In genomic region chr20:4942336-4942735, GRCh38 we compare ENCODE assay signal across 20 cellular contexts. TPM values are rescaled to one million over a fixed set of nuclear protein-coding genes. Genes with fewer than 3 reads are reported as not detected.
DNase-seq lines count a peak whose midpoint lies in the region; ATAC-seq, FAIRE-seq and TF ChIP-seq lines count a peak whose summit lies in the region.
"Had no signal": no experiment of that assay in that cellular context is flagged by ENCODE, and none has a peak within 500 bp of the region (broad histone marks: within the 10 kb centered on the region; RNA-seq: fewer than 3 reads in every experiment).

No MANE protein-coding gene starts in this region.

- no peaks in the 10 kb centered on the region for H3K9me3 Mint-ChIP-seq in astrocyte (ENCODE audit: unreplicated experiment)

- peak; percentile 83 for DNase-seq in AG04450 (ENCODE audit: low read depth, low spot score)
- peak; percentile 12 for DNase-seq in ELR (ENCODE audit: low read depth)
- DNase-seq in astrocyte (ENCODE audit: low read depth) = peak; percentile 59
- no peak for DNase-seq in mesenchymal stem cell
- DNase-seq in DMS 273 treated with DMSO at 0.1 percent for 48 hours (lab: John Stamatoyannopoulos, UW) = no peak
- DNase-seq in SK-N-SH = no peak
- DNase-seq in lower lobe of right lung = no peak
- DNase-seq: activated CD4-positive, alpha-beta T cell treated with anti-CD3 and anti-CD28 coated beads, Interleukin-2, amount 50 U/mL, for 48 hours; amniotic stem cell; BE2C; DND-41; NCI-H1436; NCI-H226; stimulated activated CD4-positive, alpha-beta T cell treated with anti-CD3 and anti-CD28 coated beads, Interleukin-2, amount 100 ng/mL, for 24 hours; stimulated activated CD8-positive, alpha-beta memory T cell treated with anti-CD3 and anti-CD28 coated beads, Interleukin-4, amount 100 ng/mL, for 48 hours; transverse colon had no signal

- H4K20me1 ChIP-seq in astrocyte (ENCODE audit: insufficient read depth, low read length) (peaks cover 8% of the 10 kb centered on the region), SK-N-SH (ENCODE audit: insufficient read depth) (no peaks in the 10 kb centered on the region)

- no peak overlapping the region for H2BK15ac ChIP-seq in mesenchymal stem cell (ENCODE audit: low read depth, poor library complexity, severe bottlenecking)

- no peak overlapping the region for H3K4me2 ChIP-seq in astrocyte (ENCODE audit: low read length)
- H3K4me2 ChIP-seq in mesenchymal stem cell (ENCODE audit: low read length, poor library complexity, severe bottlenecking) = no peak overlapping the region
- H3K4me2 ChIP-seq in SK-N-SH = no peak overlapping the region

- H2BK5ac ChIP-seq in mesenchymal stem cell (ENCODE audit: low read depth, low read length, poor library complexity, severe bottlenecking) = no peak overlapping the region

- H2BK12ac ChIP-seq in mesenchymal stem cell (ENCODE audit: low read length in 2 of 2) = no peak overlapping the region

- H3K4me3 ChIP-seq in AG04450 (ENCODE audit: low read depth, low read length) (no peak overlapping the region), astrocyte (ENCODE audit: insufficient read depth, low read depth, low read length) (no peak overlapping the region), mesenchymal stem cell (ENCODE audit: insufficient read depth in 1 of 2, low read depth in 1 of 2, low read length in 2 of 2) (no peak overlapping the region), SK-N-SH (ENCODE audit: low read depth in 2 of 2, low read length in 1 of 2) (no peak overlapping the region), lower lobe of right lung (no peak overlapping the region)
- H3K4me3 ChIP-seq: right atrium auricular region, transverse colon had no signal

- no peaks in the 10 kb centered on the region for H3K9me3 ChIP-seq in AG04450 (ENCODE audit: control insufficient read depth, insufficient read depth, low read length)
- H3K9me3 ChIP-seq in astrocyte (ENCODE audit: insufficient read depth, low read depth, low read length) = no peaks in the 10 kb centered on the region
- H3K9me3 ChIP-seq in mesenchymal stem cell (ENCODE audit: control insufficient read depth, low read length) = no peaks in the 10 kb centered on the region
- no peaks in the 10 kb centered on the region for H3K9me3 ChIP-seq in SK-N-SH
- no peaks in the 10 kb centered on the region for H3K9me3 ChIP-seq in lower lobe of right lung
- H3K9me3 ChIP-seq: BE2C, right atrium auricular region, transverse colon had no signal

- POLR2A ChIA-PET in AG04450 (lab: Yijun Ruan, JAX) = interaction anchor here (0.7 to 1.1 kb wide), 6 partner anchors 9 to 154 kb away, joined by 3 to 11 read pairs (median 4); no protein-coding TSS in a partner anchor
- POLR2A ChIA-PET in SK-N-SH (lab: Yijun Ruan, JAX) = no interaction called here

- FAIRE-seq in astrocyte (lab: Jason Lieb, UNC) = no peak
- FAIRE-seq: GM12892 had no signal

- no peak for TF ChIP-seq CTCF in AG04450 (IDR thresholded peaks at IDR 0.05; ENCODE audit: low read depth, low read length)
- no peak for TF ChIP-seq CTCF in astrocyte (IDR thresholded peaks at IDR 0.05; ENCODE audit: insufficient read depth, low read depth, low read length)
- TF ChIP-seq CTCF in SK-N-SH (IDR thresholded peaks at IDR 0.05) = no peak
- no peak for TF ChIP-seq CTCF in lower lobe of right lung (IDR thresholded peaks at IDR 0.05)

- H4K91ac ChIP-seq in mesenchymal stem cell (ENCODE audit: low read length) = no peak overlapping the region

- no peak overlapping the region for H3K4me3 Mint-ChIP-seq in astrocyte (ENCODE audit: unreplicated experiment)

- H3K9ac ChIP-seq in astrocyte (ENCODE audit: low read length) = no peak overlapping the region
- H3K9ac ChIP-seq in mesenchymal stem cell (ENCODE audit: low read length) = peak overlapping the region; percentile 80
- H3K9ac ChIP-seq in SK-N-SH = no peak overlapping the region

- H3K18ac ChIP-seq in mesenchymal stem cell (ENCODE audit: low read depth in 1 of 2, low read length in 2 of 2) = no peak overlapping the region

- no peak overlapping the region for H3K4ac ChIP-seq in mesenchymal stem cell (ENCODE audit: low read depth in 1 of 2, low read length in 2 of 2)

- TF ChIP-seq EP300 in SK-N-SH (IDR thresholded peaks at IDR 0.05; ENCODE audit: borderline replicate concordance in 1 of 2, low read depth in 1 of 2, low read length in 1 of 2) = no peak

- H3K36me3 Mint-ChIP-seq in astrocyte (ENCODE audit: low read depth, unreplicated experiment) = peaks cover 5% of the 10 kb centered on the region

- H3K4me1 ChIP-seq in astrocyte (ENCODE audit: insufficient read depth, low read length) (no peaks in the 10 kb centered on the region), mesenchymal stem cell (ENCODE audit: control insufficient read depth, insufficient read depth, low read depth, low read length) (peaks cover 1% of the 10 kb centered on the region), SK-N-SH (ENCODE audit: control insufficient read depth in 1 of 2, insufficient read depth in 2 of 2, low read depth in 1 of 2, low read length in 1 of 2) (no peaks in the 10 kb centered on the region), lower lobe of right lung (peaks cover under 1% of the 10 kb centered on the region)
- H3K4me1 ChIP-seq: BE2C had no signal

- H3K14ac ChIP-seq in mesenchymal stem cell (ENCODE audit: low read length in 2 of 2) = no peak overlapping the region

- H3K27me3 ChIP-seq in AG04450 (ENCODE audit: control insufficient read depth, insufficient read depth, low read length) = no peaks in the 10 kb centered on the region
- no peaks in the 10 kb centered on the region for H3K27me3 ChIP-seq in astrocyte (ENCODE audit: insufficient read depth, low read length)
- H3K27me3 ChIP-seq in mesenchymal stem cell (ENCODE audit: control insufficient read depth in 1 of 2, insufficient read depth in 1 of 2, low read length in 2 of 2) = no peaks in the 10 kb centered on the region
- H3K27me3 ChIP-seq in SK-N-SH (ENCODE audit: insufficient read depth) = no peaks in the 10 kb centered on the region
- H3K27me3 ChIP-seq in lower lobe of right lung (ENCODE audit: low read depth) = no peaks in the 10 kb centered on the region
- H3K27me3 ChIP-seq: BE2C, right atrium auricular region, transverse colon had no signal

- no peak for TF ChIP-seq RAD21 in SK-N-SH (IDR thresholded peaks at IDR 0.05; ENCODE audit: low read length)

- no peak overlapping the region for H3K27ac Mint-ChIP-seq in astrocyte (ENCODE audit: unreplicated experiment)

- peak overlapping the region; percentile 90 for H3K27ac ChIP-seq in AG04450 (ENCODE audit: low read depth, low read length)
- H3K27ac ChIP-seq in astrocyte (ENCODE audit: low read depth, low read length) = no peak overlapping the region
- no peak overlapping the region for H3K27ac ChIP-seq in mesenchymal stem cell (ENCODE audit: low read length, poor library complexity, severe bottlenecking)
- no peak overlapping the region for H3K27ac ChIP-seq in SK-N-SH (ENCODE audit: low read depth in 2 of 2, low read length in 1 of 2)
- no peak overlapping the region for H3K27ac ChIP-seq in lower lobe of right lung
- H3K27ac ChIP-seq: HL-60, right atrium auricular region had no signal

- no peak overlapping the region for H4K8ac ChIP-seq in mesenchymal stem cell (ENCODE audit: low read length)

- H3F3A ChIP-seq in SK-N-SH (replicated peaks; ENCODE audit: insufficient read depth) = peaks cover 4% of the 10 kb centered on the region

- CTCF ChIA-PET in AG04450 (lab: Charles Lee) = interaction anchor here (0.6 to 1.8 kb wide), 7 partner anchors 12 to 374 kb away, joined by 3 to 10 read pairs (median 5); no protein-coding TSS in a partner anchor
- CTCF ChIA-PET in SK-N-SH (lab: Yijun Ruan, JAX) = interaction anchor here (0.6 to 1.9 kb wide), 4 partner anchors 8 to 13 kb away, joined by 3 to 10 read pairs (median 4); no protein-coding TSS in a partner anchor

- no peak overlapping the region for H3K23ac ChIP-seq in mesenchymal stem cell (ENCODE audit: low read length in 2 of 2)

- no peak overlapping the region for H2AK5ac ChIP-seq in mesenchymal stem cell (ENCODE audit: low read length, severe bottlenecking)

- H2AFZ ChIP-seq in astrocyte (ENCODE audit: low read depth, low read length) (no peak overlapping the region), mesenchymal stem cell (ENCODE audit: low read depth, low read length) (no peak overlapping the region), SK-N-SH (ENCODE audit: low read depth) (no peak overlapping the region)

- no peaks in the 10 kb centered on the region for H3K27me3 Mint-ChIP-seq in astrocyte (ENCODE audit: low read depth, unreplicated experiment)

- H3K9me2 ChIP-seq in SK-N-SH = no peaks in the 10 kb centered on the region

- ATAC-seq in GM21423 (IDR thresholded peaks at IDR 0.05; ENCODE audit: unreplicated experiment) (no peak), lower lobe of right lung (no peak)

- WGBS in mesenchymal stem cell = 76% methylated on average over 3 of the region's 5 CpGs
- WGBS in SK-N-SH (ENCODE audit: low lambda C conversion rate) = 70% methylated on average over 5 of the region's 5 CpGs

- intact Hi-C loops in lower lobe of right lung (cut with DNase I) = no loop called here

- peaks cover 9% of the 10 kb centered on the region for H3K4me1 Mint-ChIP-seq in astrocyte (ENCODE audit: low read depth, unreplicated experiment)

- H2BK120ac ChIP-seq in mesenchymal stem cell (ENCODE audit: low read depth, low read length) = no peak overlapping the region

- no peaks in the 10 kb centered on the region for H3K36me3 ChIP-seq in astrocyte (ENCODE audit: insufficient read depth, low read length)
- H3K36me3 ChIP-seq in mesenchymal stem cell (ENCODE audit: control insufficient read depth in 1 of 2, insufficient read depth in 2 of 2, low read depth in 1 of 2, low read length in 2 of 2) = peaks cover 0 to 3% of the 10 kb centered on the region in 2 experiments
- H3K36me3 ChIP-seq in SK-N-SH (replicated peaks in 1 of 2; ENCODE audit: control insufficient read depth in 1 of 2, insufficient read depth in 2 of 2, low read length in 1 of 2) = no peaks in the 10 kb centered on the region
- H3K36me3 ChIP-seq in lower lobe of right lung = no peaks in the 10 kb centered on the region
- H3K36me3 ChIP-seq: BE2C, right atrium auricular region, transverse colon had no signal

- peaks cover 23% of the 10 kb centered on the region for H3K79me1 ChIP-seq in mesenchymal stem cell (replicated peaks; ENCODE audit: low read length, poor library complexity, severe bottlenecking)

- H3K79me2 ChIP-seq in astrocyte (ENCODE audit: insufficient read depth, low read length) = no peaks in the 10 kb centered on the region
- H3K79me2 ChIP-seq in SK-N-SH (ENCODE audit: insufficient read depth) = no peaks in the 10 kb centered on the region

TF ChIP-seq in SK-N-SH, 30 proteins besides CTCF, POLR2A, EP300 and RAD21 (continues in another document):
- no peak for TF ChIP-seq MXI1 (IDR thresholded peaks at IDR 0.05; ENCODE audit: low read depth, low read length)
- no peak for TF ChIP-seq JUND (IDR thresholded peaks at IDR 0.05)
- TF ChIP-seq TEAD4 (IDR thresholded peaks at IDR 0.05; ENCODE audit: borderline replicate concordance, insufficient read depth) = no peak

RNA-seq across cellular contexts. Expression of gene SLC23A2, which starts 59.0 kb away (rescaled TPM):
- polyA plus RNA-seq in AG04450 (2011; rRNA removed) (17.9 TPM in 2 replicates), SK-N-SH (2012; rRNA removed) (14.0 and 14.2 TPM in 2 replicates)
- 28.5 and 41.9 TPM in 2 replicates for polyA minus RNA-seq in AG04450 (2011; rRNA and poly(A)+ RNA removed)
- total RNA-seq in astrocyte (19.2 and 20.8 TPM in 2 replicates), lower lobe of right lung (19.2 TPM)
- polyA plus RNA-seq in mesenchymal stem cell (2013, experiment 1 of 2) = 11.2 TPM
- 11.0 TPM for polyA plus RNA-seq in mesenchymal stem cell (2013, experiment 2 of 2)
- 11.1 and 13.5 TPM in 2 replicates for polyA plus RNA-seq in SK-N-SH (2012; cell fraction: cytosol; rRNA removed)
- polyA plus RNA-seq in SK-N-SH (2012; cell fraction: nucleus; rRNA removed) = 21.5 and 25.3 TPM in 2 replicates

Comparison
In these comparisons a context has a peak if more than half of its experiments do, and no peak if none do; other contexts are left out.
1. DNase-seq: peak in AG04450 (single experiment), ELR (single experiment) and astrocyte (single experiment); none in mesenchymal stem cell (single experiment), DMS 273 treated with DMSO at 0.1 percent for 48 hours (single experiment), SK-N-SH (single experiment) and lower lobe of right lung (single experiment).